Comparison of ENCODE assay signal across 8 cellular contexts in genomic region chr9:91361294-91362201, GRCh38. TPM values are rescaled to one million over a fixed set of nuclear protein-coding genes. Genes with fewer than 3 reads are reported as not detected.
A peak's percentile ranks its signal among the peaks of the same experiment; 100 is the strongest.
DNase-seq lines count a peak whose midpoint lies in the region; ATAC-seq and TF ChIP-seq lines count a peak whose summit lies in the region.

Gene AUH (minus strand): TSS chr9:91361918. CDS start chr9:91361889, 29 bp downstream.

- peak within 1 kb of the TSS; percentile 91 for H3K4me3 Mint-ChIP-seq in activated T-helper 17 cell treated with anti-CD3 and anti-CD28 coated beads, Interleukin-2, amount 50 U/mL, for 72 hours
- peak within 1 kb of the TSS; percentile 93 for H3K4me3 Mint-ChIP-seq in natural killer cell

- TF ChIP-seq CTCF in fibroblast of mammary gland (conservative IDR thresholded peaks at IDR 0.05; ENCODE audit: control insufficient read depth, insufficient read depth, low read depth, low read length): no peak
- no peak for TF ChIP-seq CTCF in natural killer cell (IDR thresholded peaks at IDR 0.05)

- peak within 1 kb of the TSS; percentile 91 for H3K4me3 ChIP-seq in fibroblast of mammary gland (ENCODE audit: control insufficient read depth, low read depth, low read length)

- H3K4me1 Mint-ChIP-seq in activated T-helper 17 cell treated with anti-CD3 and anti-CD28 coated beads, Interleukin-2, amount 50 U/mL, for 72 hours: peaks cover 33% of the 10 kb centered on the region
- peaks cover 39 to 47% of the 10 kb centered on the region in 2 donors for H3K4me1 Mint-ChIP-seq in natural killer cell

- intact Hi-C loops in natural killer cell (cut with micrococcal nuclease): loop anchor here (1.0 to 10.0 kb wide), 2 partner anchors 63 to 267 kb away; no protein-coding TSS in a partner anchor

- DNase-seq in DMS114 treated with DMSO at 0.1 percent for 48 hours (lab: John Stamatoyannopoulos, UW; ENCODE audit: unreplicated experiment) (peak; percentile 0), HT1080 (ENCODE audit: low read depth) (peak; percentile 58), RPMI8226 (peak; percentile 89), fibroblast of mammary gland (ENCODE audit: low read depth) (peak; percentile 68), natural killer cell (peak; percentile 87)
- DNase-seq in stimulated activated naive CD4-positive, alpha-beta T cell (lab: John Stamatoyannopoulos, UW): peak; percentile 72 to 85 (median 81)

- H3K27ac Mint-ChIP-seq in activated T-helper 17 cell treated with anti-CD3 and anti-CD28 coated beads, Interleukin-2, amount 50 U/mL, for 72 hours: peak within 1 kb of the TSS; percentile 93
- peak within 1 kb of the TSS; percentile 85 to 87 for H3K27ac Mint-ChIP-seq in natural killer cell

- H3K9me3 Mint-ChIP-seq in activated T-helper 17 cell treated with anti-CD3 and anti-CD28 coated beads, Interleukin-2, amount 50 U/mL, for 72 hours: no peaks in the 10 kb centered on the region
- no peaks in the 10 kb centered on the region for H3K9me3 Mint-ChIP-seq in natural killer cell

- H3K27me3 Mint-ChIP-seq in activated T-helper 17 cell treated with anti-CD3 and anti-CD28 coated beads, Interleukin-2, amount 50 U/mL, for 72 hours: no peaks in the 10 kb centered on the region
- H3K27me3 Mint-ChIP-seq in natural killer cell (ENCODE audit: low read depth in 2 of 2): no peaks in the 10 kb centered on the region

- ATAC-seq in GM21360 (IDR thresholded peaks at IDR 0.05; ENCODE audit: unreplicated experiment) (peak; percentile 80), natural killer cell (peak; percentile 96 to 97 (median 97))
- ATAC-seq in activated T-helper 17 cell treated with anti-CD3 and anti-CD28 coated beads, Interleukin-2, amount 50 U/mL, for 72 hours (replicated peaks): peak; percentile 80

- peaks cover 45% of the 10 kb centered on the region for H3K36me3 Mint-ChIP-seq in activated T-helper 17 cell treated with anti-CD3 and anti-CD28 coated beads, Interleukin-2, amount 50 U/mL, for 72 hours (ENCODE audit: low read depth)
- H3K36me3 Mint-ChIP-seq in natural killer cell: no peaks in the 10 kb centered on the region

RNA-seq across cellular contexts. Expression of gene AUH, which starts in this region (rescaled TPM):
- total RNA-seq in HT1080 (2014; rRNA removed; shearing (Covaris generic)): 12.0 and 16.8 TPM in 2 replicates
- polyA plus RNA-seq in HT1080 (2015; cell fraction: cytosol; rRNA removed): 7.8 and 8.7 TPM in 2 replicates
- polyA plus RNA-seq in HT1080 (2015; cell fraction: nucleus; rRNA removed): 22.8 and 23.6 TPM in 2 replicates
- 10 to 100 TPM; 38.2 to 45.7 TPM for total RNA-seq in activated T-helper 17 cell treated with anti-CD3 and anti-CD28 coated beads, Interleukin-2, amount 50 U/mL, for 72 hours
- 10 to 100 TPM; 26.7 to 36.6 (median 34.9) TPM for total RNA-seq in natural killer cell

Comparison
In these comparisons a context has a peak if more than half of its experiments do, and no peak if none do; other contexts are left out.
1. Peak in every context shown above with its lines: DNase-seq, ATAC-seq and H3K4me3 ChIP-seq.
2. DNase-seq: peak in every context shown above with its lines; median percentile 89 in RPMI8226; 87 in natural killer cell; 81 in stimulated activated naive CD4-positive, alpha-beta T cell; 68 in fibroblast of mammary gland; 58 in HT1080; 0 in DMS114 treated with DMSO at 0.1 percent for 48 hours.